In the genomic region with DNA sequence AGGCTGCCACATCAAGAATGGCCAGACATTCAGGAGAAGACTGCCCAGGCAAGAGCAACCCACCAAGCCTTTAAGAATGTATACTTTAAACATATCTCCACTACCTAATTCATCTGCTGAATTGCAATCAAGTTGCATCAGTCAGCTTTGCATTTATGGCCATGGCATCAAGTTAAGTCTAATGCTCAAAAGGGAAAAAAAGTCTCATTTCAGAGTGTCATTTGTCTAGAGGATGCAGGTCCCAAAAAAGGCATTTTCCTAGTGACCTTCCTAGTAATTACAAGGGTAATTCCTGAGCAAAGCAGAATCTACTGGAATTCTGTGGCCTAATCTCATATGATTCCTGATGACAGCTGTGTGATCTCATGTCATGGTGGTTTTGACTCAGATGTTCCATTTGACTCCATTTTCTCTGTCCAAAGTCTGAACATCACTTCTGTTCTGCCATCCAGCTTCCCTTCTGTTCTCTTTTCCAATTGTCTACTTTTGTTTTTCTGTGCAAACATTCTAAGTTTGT, we compare ENCODE assay signal across 1 cellular context.
TF ChIP-seq lines count a peak whose summit lies in the region.

No MANE protein-coding gene starts in this region.

TF ChIP-seq in K562, 482 proteins besides CTCF, POLR2A, EP300 and RAD21 (continued from another document and continues in another):
- TF ChIP-seq NFIC (IDR thresholded peaks at IDR 0.05), result no peak
- no peak for TF ChIP-seq BCL6 (CRISPR knock-in tag; IDR thresholded peaks at IDR 0.05)
- TF ChIP-seq ZNF324 (CRISPR knock-in tag; IDR thresholded peaks at IDR 0.05), result no peak
- TF ChIP-seq MCM2 (IDR thresholded peaks at IDR 0.05; ENCODE audit: low read depth), result no peak
- TF ChIP-seq FUS (optimal IDR thresholded peaks at IDR 0.05; ENCODE audit: low read depth, low read length), result no peak
- TF ChIP-seq CHD2 (IDR thresholded peaks at IDR 0.05; ENCODE audit: low read depth, low read length), result no peak
- TF ChIP-seq RFX5 (IDR thresholded peaks at IDR 0.05; ENCODE audit: low read depth, low read length), result no peak
- no peak for TF ChIP-seq LEF1 (IDR thresholded peaks at IDR 0.05)
- TF ChIP-seq YBX1 (IDR thresholded peaks at IDR 0.05), result no peak
- no peak for TF ChIP-seq POLR2G (IDR thresholded peaks at IDR 0.05; ENCODE audit: low read depth, low read length)
- no peak for TF ChIP-seq RBBP5 (IDR thresholded peaks at IDR 0.05; ENCODE audit: borderline replicate concordance, insufficient read depth, low read length, poor library complexity, severe bottlenecking)
- TF ChIP-seq SIRT6 (IDR thresholded peaks at IDR 0.05; ENCODE audit: low read depth, low read length), result no peak
- TF ChIP-seq KAT7 (CRISPR knock-in tag; IDR thresholded peaks at IDR 0.05; ENCODE audit: borderline replicate concordance), result no peak
- TF ChIP-seq, protein P1, sequence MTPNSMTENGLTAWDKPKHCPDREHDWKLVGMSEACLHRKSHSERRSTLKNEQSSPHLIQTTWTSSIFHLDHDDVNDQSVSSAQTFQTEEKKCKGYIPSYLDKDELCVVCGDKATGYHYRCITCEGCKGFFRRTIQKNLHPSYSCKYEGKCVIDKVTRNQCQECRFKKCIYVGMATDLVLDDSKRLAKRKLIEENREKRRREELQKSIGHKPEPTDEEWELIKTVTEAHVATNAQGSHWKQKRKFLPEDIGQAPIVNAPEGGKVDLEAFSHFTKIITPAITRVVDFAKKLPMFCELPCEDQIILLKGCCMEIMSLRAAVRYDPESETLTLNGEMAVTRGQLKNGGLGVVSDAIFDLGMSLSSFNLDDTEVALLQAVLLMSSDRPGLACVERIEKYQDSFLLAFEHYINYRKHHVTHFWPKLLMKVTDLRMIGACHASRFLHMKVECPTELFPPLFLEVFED (CRISPR knock-in tag; conservative IDR thresholded peaks at IDR 0.05), result no peak
- peak; percentile 50 for TF ChIP-seq ZNF239 (CRISPR knock-in tag; IDR thresholded peaks at IDR 0.05)
- TF ChIP-seq, protein P2, sequence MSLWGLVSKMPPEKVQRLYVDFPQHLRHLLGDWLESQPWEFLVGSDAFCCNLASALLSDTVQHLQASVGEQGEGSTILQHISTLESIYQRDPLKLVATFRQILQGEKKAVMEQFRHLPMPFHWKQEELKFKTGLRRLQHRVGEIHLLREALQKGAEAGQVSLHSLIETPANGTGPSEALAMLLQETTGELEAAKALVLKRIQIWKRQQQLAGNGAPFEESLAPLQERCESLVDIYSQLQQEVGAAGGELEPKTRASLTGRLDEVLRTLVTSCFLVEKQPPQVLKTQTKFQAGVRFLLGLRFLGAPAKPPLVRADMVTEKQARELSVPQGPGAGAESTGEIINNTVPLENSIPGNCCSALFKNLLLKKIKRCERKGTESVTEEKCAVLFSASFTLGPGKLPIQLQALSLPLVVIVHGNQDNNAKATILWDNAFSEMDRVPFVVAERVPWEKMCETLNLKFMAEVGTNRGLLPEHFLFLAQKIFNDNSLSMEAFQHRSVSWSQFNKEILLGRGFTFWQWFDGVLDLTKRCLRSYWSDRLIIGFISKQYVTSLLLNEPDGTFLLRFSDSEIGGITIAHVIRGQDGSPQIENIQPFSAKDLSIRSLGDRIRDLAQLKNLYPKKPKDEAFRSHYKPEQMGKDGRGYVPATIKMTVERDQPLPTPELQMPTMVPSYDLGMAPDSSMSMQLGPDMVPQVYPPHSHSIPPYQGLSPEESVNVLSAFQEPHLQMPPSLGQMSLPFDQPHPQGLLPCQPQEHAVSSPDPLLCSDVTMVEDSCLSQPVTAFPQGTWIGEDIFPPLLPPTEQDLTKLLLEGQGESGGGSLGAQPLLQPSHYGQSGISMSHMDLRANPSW (CRISPR knock-in tag; IDR thresholded peaks at IDR 0.05), result no peak
- TF ChIP-seq PCBP1 (IDR thresholded peaks at IDR 0.05; ENCODE audit: low read depth, low read length, poor library complexity, severe bottlenecking), result no peak
- no peak for TF ChIP-seq OTX1 (CRISPR knock-in tag; IDR thresholded peaks at IDR 0.05)
- peak; percentile 53; the same call in 1 of the 2 replicates for TF ChIP-seq GTF2A2 (tag; IDR thresholded peaks at IDR 0.05)
- TF ChIP-seq NFXL1 (CRISPR knock-in tag; IDR thresholded peaks at IDR 0.05), result peak; percentile 91
- TF ChIP-seq, protein P3, sequence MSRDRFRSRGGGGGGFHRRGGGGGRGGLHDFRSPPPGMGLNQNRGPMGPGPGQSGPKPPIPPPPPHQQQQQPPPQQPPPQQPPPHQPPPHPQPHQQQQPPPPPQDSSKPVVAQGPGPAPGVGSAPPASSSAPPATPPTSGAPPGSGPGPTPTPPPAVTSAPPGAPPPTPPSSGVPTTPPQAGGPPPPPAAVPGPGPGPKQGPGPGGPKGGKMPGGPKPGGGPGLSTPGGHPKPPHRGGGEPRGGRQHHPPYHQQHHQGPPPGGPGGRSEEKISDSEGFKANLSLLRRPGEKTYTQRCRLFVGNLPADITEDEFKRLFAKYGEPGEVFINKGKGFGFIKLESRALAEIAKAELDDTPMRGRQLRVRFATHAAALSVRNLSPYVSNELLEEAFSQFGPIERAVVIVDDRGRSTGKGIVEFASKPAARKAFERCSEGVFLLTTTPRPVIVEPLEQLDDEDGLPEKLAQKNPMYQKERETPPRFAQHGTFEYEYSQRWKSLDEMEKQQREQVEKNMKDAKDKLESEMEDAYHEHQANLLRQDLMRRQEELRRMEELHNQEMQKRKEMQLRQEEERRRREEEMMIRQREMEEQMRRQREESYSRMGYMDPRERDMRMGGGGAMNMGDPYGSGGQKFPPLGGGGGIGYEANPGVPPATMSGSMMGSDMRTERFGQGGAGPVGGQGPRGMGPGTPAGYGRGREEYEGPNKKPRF (IDR thresholded peaks at IDR 0.05; ENCODE audit: low read depth, low read length), result no peak
- TF ChIP-seq, protein P4, sequence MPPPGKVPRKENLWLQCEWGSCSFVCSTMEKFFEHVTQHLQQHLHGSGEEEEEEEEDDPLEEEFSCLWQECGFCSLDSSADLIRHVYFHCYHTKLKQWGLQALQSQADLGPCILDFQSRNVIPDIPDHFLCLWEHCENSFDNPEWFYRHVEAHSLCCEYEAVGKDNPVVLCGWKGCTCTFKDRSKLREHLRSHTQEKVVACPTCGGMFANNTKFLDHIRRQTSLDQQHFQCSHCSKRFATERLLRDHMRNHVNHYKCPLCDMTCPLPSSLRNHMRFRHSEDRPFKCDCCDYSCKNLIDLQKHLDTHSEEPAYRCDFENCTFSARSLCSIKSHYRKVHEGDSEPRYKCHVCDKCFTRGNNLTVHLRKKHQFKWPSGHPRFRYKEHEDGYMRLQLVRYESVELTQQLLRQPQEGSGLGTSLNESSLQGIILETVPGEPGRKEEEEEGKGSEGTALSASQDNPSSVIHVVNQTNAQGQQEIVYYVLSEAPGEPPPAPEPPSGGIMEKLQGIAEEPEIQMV (tag; conservative IDR thresholded peaks at IDR 0.05; ENCODE audit: low read depth), result peak; percentile 29; the same call in 1 of the 2 replicates
- peak; percentile 90 for TF ChIP-seq NFATC3 (IDR thresholded peaks at IDR 0.05)
- TF ChIP-seq XRCC4 (IDR thresholded peaks at IDR 0.05; ENCODE audit: extremely low read depth, insufficient read depth, insufficient read length), result no peak
- no peak for TF ChIP-seq BCOR (IDR thresholded peaks at IDR 0.05)
- peak; percentile 92 for TF ChIP-seq CEBPG (CRISPR knock-in tag; IDR thresholded peaks at IDR 0.05)
- peak; percentile 74 to 98 for TF ChIP-seq CEBPG (tag; conservative IDR thresholded peaks at IDR 0.05 in 1 of 2, IDR thresholded peaks at IDR 0.05 in 1 of 2)
- TF ChIP-seq KLF6 (CRISPR knock-in tag; IDR thresholded peaks at IDR 0.05; ENCODE audit: borderline replicate concordance), result peak; percentile 74; the same call in 1 of the 2 replicates
- TF ChIP-seq ZNF165 (CRISPR knock-in tag; IDR thresholded peaks at IDR 0.05; ENCODE audit: borderline replicate concordance), result 0 out of 2 replicates have a peak, but pooled peaks have one; percentile 51
- no peak for TF ChIP-seq NR2C2 (CRISPR knock-in tag; IDR thresholded peaks at IDR 0.05)
- peak; percentile 49; the same call in 1 of the 2 replicates for TF ChIP-seq NR2C2 (tag; IDR thresholded peaks at IDR 0.05)
- TF ChIP-seq, protein P5, sequence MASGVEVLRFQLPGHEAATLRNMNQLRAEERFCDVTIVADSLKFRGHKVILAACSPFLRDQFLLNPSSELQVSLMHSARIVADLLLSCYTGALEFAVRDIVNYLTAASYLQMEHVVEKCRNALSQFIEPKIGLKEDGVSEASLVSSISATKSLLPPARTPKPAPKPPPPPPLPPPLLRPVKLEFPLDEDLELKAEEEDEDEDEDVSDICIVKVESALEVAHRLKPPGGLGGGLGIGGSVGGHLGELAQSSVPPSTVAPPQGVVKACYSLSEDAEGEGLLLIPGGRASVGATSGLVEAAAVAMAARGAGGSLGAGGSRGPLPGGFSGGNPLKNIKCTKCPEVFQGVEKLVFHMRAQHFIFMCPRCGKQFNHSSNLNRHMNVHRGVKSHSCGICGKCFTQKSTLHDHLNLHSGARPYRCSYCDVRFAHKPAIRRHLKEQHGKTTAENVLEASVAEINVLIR (CRISPR knock-in tag; IDR thresholded peaks at IDR 0.05), result no peak
- TF ChIP-seq ZSCAN29 (IDR thresholded peaks at IDR 0.05), result no peak
- TF ChIP-seq MEF2D (tag; conservative IDR thresholded peaks at IDR 0.05; ENCODE audit: low read depth), result peak; percentile 79
- no peak for TF ChIP-seq ZNF507 (tag; conservative IDR thresholded peaks at IDR 0.05)
- peak; percentile 66; the same call in 1 of the 2 replicates for TF ChIP-seq HDAC8 (tag; IDR thresholded peaks at IDR 0.05)
- TF ChIP-seq TAF1 (IDR thresholded peaks at IDR 0.05; ENCODE audit: control insufficient read depth, extremely low read depth, insufficient read depth, low read length, severe bottlenecking), result no peak
- TF ChIP-seq CXXC5 (CRISPR knock-in tag; IDR thresholded peaks at IDR 0.05), result peak; percentile 56; the same call in 1 of the 2 replicates
- TF ChIP-seq, protein P6, sequence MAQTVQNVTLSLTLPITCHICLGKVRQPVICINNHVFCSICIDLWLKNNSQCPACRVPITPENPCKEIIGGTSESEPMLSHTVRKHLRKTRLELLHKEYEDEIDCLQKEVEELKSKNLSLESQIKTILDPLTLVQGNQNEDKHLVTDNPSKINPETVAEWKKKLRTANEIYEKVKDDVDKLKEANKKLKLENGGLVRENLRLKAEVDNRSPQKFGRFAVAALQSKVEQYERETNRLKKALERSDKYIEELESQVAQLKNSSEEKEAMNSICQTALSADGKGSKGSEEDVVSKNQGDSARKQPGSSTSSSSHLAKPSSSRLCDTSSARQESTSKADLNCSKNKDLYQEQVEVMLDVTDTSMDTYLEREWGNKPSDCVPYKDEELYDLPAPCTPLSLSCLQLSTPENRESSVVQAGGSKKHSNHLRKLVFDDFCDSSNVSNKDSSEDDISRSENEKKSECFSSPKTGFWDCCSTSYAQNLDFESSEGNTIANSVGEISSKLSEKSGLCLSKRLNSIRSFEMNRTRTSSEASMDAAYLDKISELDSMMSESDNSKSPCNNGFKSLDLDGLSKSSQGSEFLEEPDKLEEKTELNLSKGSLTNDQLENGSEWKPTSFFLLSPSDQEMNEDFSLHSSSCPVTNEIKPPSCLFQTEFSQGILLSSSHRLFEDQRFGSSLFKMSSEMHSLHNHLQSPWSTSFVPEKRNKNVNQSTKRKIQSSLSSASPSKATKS (CRISPR knock-in tag; IDR thresholded peaks at IDR 0.05), result no peak
- no peak for TF ChIP-seq FOXA3 (CRISPR knock-in tag; conservative IDR thresholded peaks at IDR 0.05 in 1 of 2, IDR thresholded peaks at IDR 0.05 in 1 of 2)
- TF ChIP-seq, protein P7, sequence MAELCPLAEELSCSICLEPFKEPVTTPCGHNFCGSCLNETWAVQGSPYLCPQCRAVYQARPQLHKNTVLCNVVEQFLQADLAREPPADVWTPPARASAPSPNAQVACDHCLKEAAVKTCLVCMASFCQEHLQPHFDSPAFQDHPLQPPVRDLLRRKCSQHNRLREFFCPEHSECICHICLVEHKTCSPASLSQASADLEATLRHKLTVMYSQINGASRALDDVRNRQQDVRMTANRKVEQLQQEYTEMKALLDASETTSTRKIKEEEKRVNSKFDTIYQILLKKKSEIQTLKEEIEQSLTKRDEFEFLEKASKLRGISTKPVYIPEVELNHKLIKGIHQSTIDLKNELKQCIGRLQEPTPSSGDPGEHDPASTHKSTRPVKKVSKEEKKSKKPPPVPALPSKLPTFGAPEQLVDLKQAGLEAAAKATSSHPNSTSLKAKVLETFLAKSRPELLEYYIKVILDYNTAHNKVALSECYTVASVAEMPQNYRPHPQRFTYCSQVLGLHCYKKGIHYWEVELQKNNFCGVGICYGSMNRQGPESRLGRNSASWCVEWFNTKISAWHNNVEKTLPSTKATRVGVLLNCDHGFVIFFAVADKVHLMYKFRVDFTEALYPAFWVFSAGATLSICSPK (IDR thresholded peaks at IDR 0.05; ENCODE audit: borderline replicate concordance), result no peak
- TF ChIP-seq SNIP1 (IDR thresholded peaks at IDR 0.05; ENCODE audit: low read depth), result no peak
- TF ChIP-seq, protein P8, sequence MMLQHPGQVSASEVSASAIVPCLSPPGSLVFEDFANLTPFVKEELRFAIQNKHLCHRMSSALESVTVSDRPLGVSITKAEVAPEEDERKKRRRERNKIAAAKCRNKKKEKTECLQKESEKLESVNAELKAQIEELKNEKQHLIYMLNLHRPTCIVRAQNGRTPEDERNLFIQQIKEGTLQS (IDR thresholded peaks at IDR 0.05), result peak; percentile 87
- TF ChIP-seq, protein P8 (CRISPR knock-in tag; conservative IDR thresholded peaks at IDR 0.05), result no peak
- no peak for TF ChIP-seq ZFX (CRISPR knock-in tag; IDR thresholded peaks at IDR 0.05)
- TF ChIP-seq, protein P9, sequence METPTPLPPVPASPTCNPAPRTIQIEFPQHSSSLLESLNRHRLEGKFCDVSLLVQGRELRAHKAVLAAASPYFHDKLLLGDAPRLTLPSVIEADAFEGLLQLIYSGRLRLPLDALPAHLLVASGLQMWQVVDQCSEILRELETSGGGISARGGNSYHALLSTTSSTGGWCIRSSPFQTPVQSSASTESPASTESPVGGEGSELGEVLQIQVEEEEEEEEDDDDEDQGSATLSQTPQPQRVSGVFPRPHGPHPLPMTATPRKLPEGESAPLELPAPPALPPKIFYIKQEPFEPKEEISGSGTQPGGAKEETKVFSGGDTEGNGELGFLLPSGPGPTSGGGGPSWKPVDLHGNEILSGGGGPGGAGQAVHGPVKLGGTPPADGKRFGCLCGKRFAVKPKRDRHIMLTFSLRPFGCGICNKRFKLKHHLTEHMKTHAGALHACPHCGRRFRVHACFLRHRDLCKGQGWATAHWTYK (CRISPR knock-in tag; IDR thresholded peaks at IDR 0.05), result 0 out of 2 replicates have a peak, but pooled peaks have one; percentile 55
- TF ChIP-seq CREBBP (IDR thresholded peaks at IDR 0.05; ENCODE audit: low read depth, low read length), result no peak
- TF ChIP-seq ZC3H11A (IDR thresholded peaks at IDR 0.05; ENCODE audit: low read depth, low read length), result no peak
- TF ChIP-seq FOXJ2 (tag; IDR thresholded peaks at IDR 0.05), result peak; percentile 44; the same call in 1 of the 2 replicates
- TF ChIP-seq NRF1 (conservative IDR thresholded peaks at IDR 0.05 in 1 of 2, IDR thresholded peaks at IDR 0.05 in 1 of 2), result no peak
- no peak; the same call in 1 of the 2 replicates for TF ChIP-seq RBFOX2 (IDR thresholded peaks at IDR 0.05; ENCODE audit: low read depth, low read length)
- no peak for TF ChIP-seq KHSRP (IDR thresholded peaks at IDR 0.05)
- TF ChIP-seq TRIM24 (IDR thresholded peaks at IDR 0.05), result peak; percentile 77 to 94; a peak in 2 of 4 replicates
